In genomic region chrX:18401848-18402213, GRCh38 we compare ENCODE assay signal across 1 cellular context.
TF ChIP-seq lines count a peak whose summit lies in the region.

No MANE protein-coding gene starts in this region.

TF ChIP-seq in HepG2, 621 proteins besides CTCF, POLR2A, EP300 and RAD21 (continues in another document):
- no peak for TF ChIP-seq GATAD1 (CRISPR knock-in tag; IDR thresholded peaks at IDR 0.05)
- no peak for TF ChIP-seq SOX13 (IDR thresholded peaks at IDR 0.05)
- 0 out of 4 replicates have a peak, but pooled peaks of 1 of the 2 experiments have one; percentile 16 for TF ChIP-seq SOX13 (CRISPR knock-in tag; conservative IDR thresholded peaks at IDR 0.05 in 1 of 2, IDR thresholded peaks at IDR 0.05 in 1 of 2)
- TF ChIP-seq ZMYM4 (CRISPR knock-in tag; IDR thresholded peaks at IDR 0.05), result peak; percentile 43; the same call in 1 of the 2 replicates
- TF ChIP-seq TP53 (CRISPR knock-in tag; conservative IDR thresholded peaks at IDR 0.05), result no peak
- peak; percentile 29; the same call in 1 of the 2 replicates for TF ChIP-seq GFI1 (CRISPR knock-in tag; IDR thresholded peaks at IDR 0.05; ENCODE audit: borderline replicate concordance)
- TF ChIP-seq PITX1 (CRISPR knock-in tag; IDR thresholded peaks at IDR 0.05), result peak; percentile 35; the same call in 1 of the 2 replicates
- TF ChIP-seq BRF2 (CRISPR knock-in tag; IDR thresholded peaks at IDR 0.05), result no peak
- TF ChIP-seq, protein P1, sequence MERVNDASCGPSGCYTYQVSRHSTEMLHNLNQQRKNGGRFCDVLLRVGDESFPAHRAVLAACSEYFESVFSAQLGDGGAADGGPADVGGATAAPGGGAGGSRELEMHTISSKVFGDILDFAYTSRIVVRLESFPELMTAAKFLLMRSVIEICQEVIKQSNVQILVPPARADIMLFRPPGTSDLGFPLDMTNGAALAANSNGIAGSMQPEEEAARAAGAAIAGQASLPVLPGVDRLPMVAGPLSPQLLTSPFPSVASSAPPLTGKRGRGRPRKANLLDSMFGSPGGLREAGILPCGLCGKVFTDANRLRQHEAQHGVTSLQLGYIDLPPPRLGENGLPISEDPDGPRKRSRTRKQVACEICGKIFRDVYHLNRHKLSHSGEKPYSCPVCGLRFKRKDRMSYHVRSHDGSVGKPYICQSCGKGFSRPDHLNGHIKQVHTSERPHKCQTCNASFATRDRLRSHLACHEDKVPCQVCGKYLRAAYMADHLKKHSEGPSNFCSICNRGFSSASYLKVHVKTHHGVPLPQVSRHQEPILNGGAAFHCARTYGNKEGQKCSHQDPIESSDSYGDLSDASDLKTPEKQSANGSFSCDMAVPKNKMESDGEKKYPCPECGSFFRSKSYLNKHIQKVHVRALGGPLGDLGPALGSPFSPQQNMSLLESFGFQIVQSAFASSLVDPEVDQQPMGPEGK (CRISPR knock-in tag; IDR thresholded peaks at IDR 0.05), result peak; percentile 52; the same call in 1 of the 2 replicates
- no peak for TF ChIP-seq SIN3A (IDR thresholded peaks at IDR 0.05; ENCODE audit: borderline replicate concordance, low read depth, low read length)
- peak; percentile 49; the same call in 1 of the 2 replicates for TF ChIP-seq TCF7 (IDR thresholded peaks at IDR 0.05; ENCODE audit: low read depth)
- peak; percentile 72 for TF ChIP-seq PAXIP1 (CRISPR knock-in tag; conservative IDR thresholded peaks at IDR 0.05)
- peak; percentile 44; the same call in 1 of the 2 replicates for TF ChIP-seq ZBTB7A (CRISPR knock-in tag; IDR thresholded peaks at IDR 0.05)
- no peak for TF ChIP-seq FOXP1 (IDR thresholded peaks at IDR 0.05)
- no peak for TF ChIP-seq FOXP1 (CRISPR knock-in tag; IDR thresholded peaks at IDR 0.05)
- TF ChIP-seq ZNF264 (CRISPR knock-in tag; IDR thresholded peaks at IDR 0.05), result no peak
- TF ChIP-seq, protein P2, sequence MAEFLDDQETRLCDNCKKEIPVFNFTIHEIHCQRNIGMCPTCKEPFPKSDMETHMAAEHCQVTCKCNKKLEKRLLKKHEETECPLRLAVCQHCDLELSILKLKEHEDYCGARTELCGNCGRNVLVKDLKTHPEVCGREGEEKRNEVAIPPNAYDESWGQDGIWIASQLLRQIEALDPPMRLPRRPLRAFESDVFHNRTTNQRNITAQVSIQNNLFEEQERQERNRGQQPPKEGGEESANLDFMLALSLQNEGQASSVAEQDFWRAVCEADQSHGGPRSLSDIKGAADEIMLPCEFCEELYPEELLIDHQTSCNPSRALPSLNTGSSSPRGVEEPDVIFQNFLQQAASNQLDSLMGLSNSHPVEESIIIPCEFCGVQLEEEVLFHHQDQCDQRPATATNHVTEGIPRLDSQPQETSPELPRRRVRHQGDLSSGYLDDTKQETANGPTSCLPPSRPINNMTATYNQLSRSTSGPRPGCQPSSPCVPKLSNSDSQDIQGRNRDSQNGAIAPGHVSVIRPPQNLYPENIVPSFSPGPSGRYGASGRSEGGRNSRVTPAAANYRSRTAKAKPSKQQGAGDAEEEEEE (CRISPR knock-in tag; IDR thresholded peaks at IDR 0.05; ENCODE audit: borderline replicate concordance), result no peak
- TF ChIP-seq, protein P3, sequence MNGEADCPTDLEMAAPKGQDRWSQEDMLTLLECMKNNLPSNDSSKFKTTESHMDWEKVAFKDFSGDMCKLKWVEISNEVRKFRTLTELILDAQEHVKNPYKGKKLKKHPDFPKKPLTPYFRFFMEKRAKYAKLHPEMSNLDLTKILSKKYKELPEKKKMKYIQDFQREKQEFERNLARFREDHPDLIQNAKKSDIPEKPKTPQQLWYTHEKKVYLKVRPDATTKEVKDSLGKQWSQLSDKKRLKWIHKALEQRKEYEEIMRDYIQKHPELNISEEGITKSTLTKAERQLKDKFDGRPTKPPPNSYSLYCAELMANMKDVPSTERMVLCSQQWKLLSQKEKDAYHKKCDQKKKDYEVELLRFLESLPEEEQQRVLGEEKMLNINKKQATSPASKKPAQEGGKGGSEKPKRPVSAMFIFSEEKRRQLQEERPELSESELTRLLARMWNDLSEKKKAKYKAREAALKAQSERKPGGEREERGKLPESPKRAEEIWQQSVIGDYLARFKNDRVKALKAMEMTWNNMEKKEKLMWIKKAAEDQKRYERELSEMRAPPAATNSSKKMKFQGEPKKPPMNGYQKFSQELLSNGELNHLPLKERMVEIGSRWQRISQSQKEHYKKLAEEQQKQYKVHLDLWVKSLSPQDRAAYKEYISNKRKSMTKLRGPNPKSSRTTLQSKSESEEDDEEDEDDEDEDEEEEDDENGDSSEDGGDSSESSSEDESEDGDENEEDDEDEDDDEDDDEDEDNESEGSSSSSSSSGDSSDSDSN (CRISPR knock-in tag; IDR thresholded peaks at IDR 0.05), result no peak
- no peak; the same call in 1 of the 2 replicates for TF ChIP-seq ZNF292 (CRISPR knock-in tag; IDR thresholded peaks at IDR 0.05; ENCODE audit: borderline replicate concordance, low read depth)
- TF ChIP-seq NR2C2 (CRISPR knock-in tag; IDR thresholded peaks at IDR 0.05; ENCODE audit: borderline replicate concordance), result 0 out of 2 replicates have a peak, but pooled peaks have one; percentile 39
- TF ChIP-seq, protein P4, sequence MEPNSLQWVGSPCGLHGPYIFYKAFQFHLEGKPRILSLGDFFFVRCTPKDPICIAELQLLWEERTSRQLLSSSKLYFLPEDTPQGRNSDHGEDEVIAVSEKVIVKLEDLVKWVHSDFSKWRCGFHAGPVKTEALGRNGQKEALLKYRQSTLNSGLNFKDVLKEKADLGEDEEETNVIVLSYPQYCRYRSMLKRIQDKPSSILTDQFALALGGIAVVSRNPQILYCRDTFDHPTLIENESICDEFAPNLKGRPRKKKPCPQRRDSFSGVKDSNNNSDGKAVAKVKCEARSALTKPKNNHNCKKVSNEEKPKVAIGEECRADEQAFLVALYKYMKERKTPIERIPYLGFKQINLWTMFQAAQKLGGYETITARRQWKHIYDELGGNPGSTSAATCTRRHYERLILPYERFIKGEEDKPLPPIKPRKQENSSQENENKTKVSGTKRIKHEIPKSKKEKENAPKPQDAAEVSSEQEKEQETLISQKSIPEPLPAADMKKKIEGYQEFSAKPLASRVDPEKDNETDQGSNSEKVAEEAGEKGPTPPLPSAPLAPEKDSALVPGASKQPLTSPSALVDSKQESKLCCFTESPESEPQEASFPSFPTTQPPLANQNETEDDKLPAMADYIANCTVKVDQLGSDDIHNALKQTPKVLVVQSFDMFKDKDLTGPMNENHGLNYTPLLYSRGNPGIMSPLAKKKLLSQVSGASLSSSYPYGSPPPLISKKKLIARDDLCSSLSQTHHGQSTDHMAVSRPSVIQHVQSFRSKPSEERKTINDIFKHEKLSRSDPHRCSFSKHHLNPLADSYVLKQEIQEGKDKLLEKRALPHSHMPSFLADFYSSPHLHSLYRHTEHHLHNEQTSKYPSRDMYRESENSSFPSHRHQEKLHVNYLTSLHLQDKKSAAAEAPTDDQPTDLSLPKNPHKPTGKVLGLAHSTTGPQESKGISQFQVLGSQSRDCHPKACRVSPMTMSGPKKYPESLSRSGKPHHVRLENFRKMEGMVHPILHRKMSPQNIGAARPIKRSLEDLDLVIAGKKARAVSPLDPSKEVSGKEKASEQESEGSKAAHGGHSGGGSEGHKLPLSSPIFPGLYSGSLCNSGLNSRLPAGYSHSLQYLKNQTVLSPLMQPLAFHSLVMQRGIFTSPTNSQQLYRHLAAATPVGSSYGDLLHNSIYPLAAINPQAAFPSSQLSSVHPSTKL (CRISPR knock-in tag; IDR thresholded peaks at IDR 0.05), result 0 out of 2 replicates have a peak, but pooled peaks have one; percentile 1
- TF ChIP-seq NR2F6 (IDR thresholded peaks at IDR 0.05), result peak; percentile 87
- TF ChIP-seq NR2F6 (CRISPR knock-in tag; IDR thresholded peaks at IDR 0.05), result no peak
- TF ChIP-seq ERF (CRISPR knock-in tag; IDR thresholded peaks at IDR 0.05), result no peak
- TF ChIP-seq TIGD3 (CRISPR knock-in tag; IDR thresholded peaks at IDR 0.05; ENCODE audit: borderline replicate concordance), result no peak
- TF ChIP-seq RXRB (CRISPR knock-in tag; IDR thresholded peaks at IDR 0.05; ENCODE audit: borderline replicate concordance), result 0 out of 2 replicates have a peak, but pooled peaks have one; percentile 2
- TF ChIP-seq HOXA3 (CRISPR knock-in tag; IDR thresholded peaks at IDR 0.05), result 0 out of 2 replicates have a peak, but pooled peaks have one; percentile 1
- 0 out of 2 replicates have a peak, but pooled peaks have one; percentile 20 for TF ChIP-seq CREM (IDR thresholded peaks at IDR 0.05)
- no peak for TF ChIP-seq CREM (CRISPR knock-in tag; IDR thresholded peaks at IDR 0.05)
- TF ChIP-seq, protein P5, sequence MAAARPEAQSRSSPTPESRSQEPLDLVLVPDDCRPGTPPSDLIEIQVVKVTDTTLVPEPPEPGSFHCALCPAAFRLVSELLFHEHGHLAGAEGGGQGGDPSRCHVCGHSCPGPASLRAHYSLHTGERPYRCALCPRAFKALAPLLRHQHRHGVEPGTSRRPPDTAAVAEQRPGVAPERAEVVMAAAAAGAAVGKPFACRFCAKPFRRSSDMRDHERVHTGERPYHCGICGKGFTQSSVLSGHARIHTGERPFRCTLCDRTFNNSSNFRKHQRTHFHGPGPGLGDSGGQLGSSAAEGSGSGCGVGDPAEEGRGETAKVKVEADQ (CRISPR knock-in tag; IDR thresholded peaks at IDR 0.05; ENCODE audit: borderline replicate concordance), result no peak
- TF ChIP-seq SALL1 (CRISPR knock-in tag; IDR thresholded peaks at IDR 0.05), result peak; percentile 40
- no peak for TF ChIP-seq CAMTA2 (CRISPR knock-in tag; IDR thresholded peaks at IDR 0.05; ENCODE audit: borderline replicate concordance)
- no peak for TF ChIP-seq ZNF317 (CRISPR knock-in tag; IDR thresholded peaks at IDR 0.05)
- peak; percentile 3; the same call in 1 of the 2 replicates for TF ChIP-seq PPARG (CRISPR knock-in tag; conservative IDR thresholded peaks at IDR 0.05)
- TF ChIP-seq ZNF263 (CRISPR knock-in tag; IDR thresholded peaks at IDR 0.05), result no peak
- TF ChIP-seq NR2F1 (CRISPR knock-in tag; IDR thresholded peaks at IDR 0.05), result peak; percentile 13 to 36; a peak in 1 of 4 replicates
- TF ChIP-seq ZFX (CRISPR knock-in tag; IDR thresholded peaks at IDR 0.05; ENCODE audit: low read depth), result 0 out of 2 replicates have a peak, but pooled peaks have one; percentile 20
- TF ChIP-seq ZBTB7B (CRISPR knock-in tag; IDR thresholded peaks at IDR 0.05), result 0 out of 2 replicates have a peak, but pooled peaks have one; percentile 42
- TF ChIP-seq NCOR1 (IDR thresholded peaks at IDR 0.05; ENCODE audit: borderline replicate concordance, low read length), result peak; percentile 8; the same call in 1 of the 2 replicates
- TF ChIP-seq TCF7L2 (IDR thresholded peaks at IDR 0.05; ENCODE audit: low read depth, low read length), result peak; percentile 52; the same call in 1 of the 2 replicates
- no peak for TF ChIP-seq LCORL (IDR thresholded peaks at IDR 0.05)
- TF ChIP-seq LCORL (CRISPR knock-in tag; IDR thresholded peaks at IDR 0.05), result 0 out of 2 replicates have a peak, but pooled peaks have one; percentile 26
- peak; percentile 70; the same call in 1 of the 2 replicates for TF ChIP-seq RXRA (CRISPR knock-in tag; IDR thresholded peaks at IDR 0.05)
- no peak for TF ChIP-seq SOX6 (IDR thresholded peaks at IDR 0.05)
- TF ChIP-seq SOX6 (CRISPR knock-in tag; IDR thresholded peaks at IDR 0.05), result peak; percentile 15; the same call in 1 of the 2 replicates
- 0 out of 2 replicates have a peak, but pooled peaks have one; percentile 20 for TF ChIP-seq TARDBP (CRISPR knock-in tag; IDR thresholded peaks at IDR 0.05)
- 0 out of 2 replicates have a peak, but pooled peaks have one; percentile 15 for TF ChIP-seq PHF21A (CRISPR knock-in tag; IDR thresholded peaks at IDR 0.05)
- TF ChIP-seq, protein P6, sequence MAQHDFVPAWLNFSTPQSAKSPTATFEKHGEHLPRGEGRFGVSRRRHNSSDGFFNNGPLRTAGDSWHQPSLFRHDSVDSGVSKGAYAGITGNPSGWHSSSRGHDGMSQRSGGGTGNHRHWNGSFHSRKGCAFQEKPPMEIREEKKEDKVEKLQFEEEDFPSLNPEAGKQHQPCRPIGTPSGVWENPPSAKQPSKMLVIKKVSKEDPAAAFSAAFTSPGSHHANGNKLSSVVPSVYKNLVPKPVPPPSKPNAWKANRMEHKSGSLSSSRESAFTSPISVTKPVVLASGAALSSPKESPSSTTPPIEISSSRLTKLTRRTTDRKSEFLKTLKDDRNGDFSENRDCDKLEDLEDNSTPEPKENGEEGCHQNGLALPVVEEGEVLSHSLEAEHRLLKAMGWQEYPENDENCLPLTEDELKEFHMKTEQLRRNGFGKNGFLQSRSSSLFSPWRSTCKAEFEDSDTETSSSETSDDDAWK (CRISPR knock-in tag; IDR thresholded peaks at IDR 0.05), result no peak
- no peak for TF ChIP-seq ARID2 (CRISPR knock-in tag; IDR thresholded peaks at IDR 0.05; ENCODE audit: borderline replicate concordance)
